27 cellular contexts compared by ENCODE assay signal in genomic region chr2:178059111-178059510, GRCh38. TPM values are rescaled to one million over a fixed set of nuclear protein-coding genes. Genes with fewer than 3 reads are reported as not detected.
"Had no signal": no experiment of that assay in that cellular context is flagged by ENCODE, and none has a peak within 500 bp of the region (broad histone marks: within the 10 kb centered on the region; RNA-seq: fewer than 3 reads in every experiment).

No MANE protein-coding gene starts in this region.

- H3K4me3 Mint-ChIP-seq: naive B cell; naive thymus-derived CD8-positive, alpha-beta T cell; natural killer cell treated with Interleukin-12 subunit alpha and Interleukin-12 subunit beta and Interleukin-15 and Interleukin-18, amount 100 ng/mL, for 72 hours; nephron progenitor cell; neural crest cell; stimulated activated naive B cell treated with anti-CD40 and anti-IgM and Interleukin-4, amounts not matched to agents 10 μg/mL and 1 μg/mL and 100 μg/mL, for 72 hours; type B pancreatic cell had no signal

- H3K27ac Mint-ChIP-seq: naive B cell; naive thymus-derived CD8-positive, alpha-beta T cell; natural killer cell treated with Interleukin-12 subunit alpha and Interleukin-12 subunit beta and Interleukin-15 and Interleukin-18, amount 100 ng/mL, for 72 hours; progenitor cell of endocrine pancreas; stimulated activated naive B cell treated with anti-CD40 and anti-IgM and Interleukin-4, amounts not matched to agents 10 μg/mL and 1 μg/mL and 100 μg/mL, for 72 hours; type B pancreatic cell had no signal

- FAIRE-seq: small intestine, urothelium cell line had no signal

- H3K4me1 Mint-ChIP-seq: naive B cell; naive thymus-derived CD8-positive, alpha-beta T cell; neural crest cell; stimulated activated naive B cell treated with anti-CD40 and anti-IgM and Interleukin-4, amounts not matched to agents 10 μg/mL and 1 μg/mL and 100 μg/mL, for 72 hours had no signal

- H3K9me3 Mint-ChIP-seq: natural killer cell treated with Interleukin-12 subunit alpha and Interleukin-12 subunit beta and Interleukin-15 and Interleukin-18, amount 100 ng/mL, for 72 hours; neural crest cell; stimulated activated naive B cell treated with anti-CD40 and anti-IgM and Interleukin-4, amounts not matched to agents 10 μg/mL and 1 μg/mL and 100 μg/mL, for 72 hours; type B pancreatic cell had no signal

- H3K27me3 Mint-ChIP-seq: naive B cell, progenitor cell of endocrine pancreas had no signal

- H3K36me3 ChIP-seq: ovary, right lobe of liver, sigmoid colon, stomach, thoracic aorta, tibial artery, transverse colon, vagina had no signal

- H3K36me3 Mint-ChIP-seq: naive B cell; naive thymus-derived CD8-positive, alpha-beta T cell; natural killer cell treated with Interleukin-12 subunit alpha and Interleukin-12 subunit beta and Interleukin-15 and Interleukin-18, amount 100 ng/mL, for 72 hours; stimulated activated naive B cell treated with anti-CD40 and anti-IgM and Interleukin-4, amounts not matched to agents 10 μg/mL and 1 μg/mL and 100 μg/mL, for 72 hours; type B pancreatic cell had no signal

- ATAC-seq: naive thymus-derived CD8-positive, alpha-beta T cell; psoas muscle; stimulated activated naive B cell treated with anti-CD40 and anti-IgM and Interleukin-4, amounts not matched to agents 10 μg/mL and 1 μg/mL and 100 μg/mL, for 72 hours had no signal

- H3K4me1 ChIP-seq: psoas muscle, sigmoid colon, stomach, tibial artery, transverse colon, vagina had no signal

- H3K4me3 ChIP-seq: ovary, psoas muscle, right lobe of liver, sigmoid colon, stomach, thoracic aorta, tibial artery, transverse colon, vagina had no signal

- DNase-seq: naive B cell; naive thymus-derived CD8-positive, alpha-beta T cell; nephron progenitor cell; occipital lobe; ovary; psoas muscle; right cardiac atrium; right lobe of liver; sigmoid colon; small intestine; stimulated activated CD4-positive, alpha-beta T cell treated with anti-CD3 and anti-CD28 coated beads, Interleukin-15, amount 100 ng/mL, for 24 hours; stimulated activated CD4-positive, alpha-beta T cell treated with anti-CD3 and anti-CD28 coated beads, Interleukin-2, amount 100 ng/mL, for 24 hours; stimulated activated CD4-positive, alpha-beta T cell treated with anti-CD3 and anti-CD28 coated beads, Interleukin-2, amount 100 ng/mL, for 48 hours; stimulated activated CD4-positive, alpha-beta T cell treated with anti-CD3 and anti-CD28 coated beads, Interleukin-4, amount 100 ng/mL, for 24 hours; stimulated activated naive B cell treated with anti-CD40 and anti-IgM and Interleukin-4, amounts not matched to agents 10 μg/mL and 1 μg/mL and 100 μg/mL, for 72 hours; stimulated activated naive CD4-positive, alpha-beta T cell treated with Interleukin-2 at 50 U/mL for 16 hours; stomach; tibial artery; transverse colon had no signal

- H3K27me3 ChIP-seq: ovary, right lobe of liver, stomach, tibial artery, transverse colon, vagina had no signal

- H3K9me3 ChIP-seq: ovary, psoas muscle, right lobe of liver, sigmoid colon, stomach, thoracic aorta, tibial artery, transverse colon, vagina had no signal

- H3K27ac ChIP-seq: ovary, parathyroid adenoma, psoas muscle, right lobe of liver, sigmoid colon, stomach, thoracic aorta, tibial artery, transverse colon, vagina had no signal

RNA-seq across cellular contexts. Expression of gene PDE11A, which starts 13.5 kb away (rescaled TPM):
- total RNA-seq: naive thymus-derived CD8-positive, alpha-beta T cell; natural killer cell treated with Interleukin-12 subunit alpha and Interleukin-12 subunit beta and Interleukin-15 and Interleukin-18, amount 100 ng/mL, for 72 hours had no signal
